ENCODE assay signal across 4 cellular contexts in the genomic region with DNA sequence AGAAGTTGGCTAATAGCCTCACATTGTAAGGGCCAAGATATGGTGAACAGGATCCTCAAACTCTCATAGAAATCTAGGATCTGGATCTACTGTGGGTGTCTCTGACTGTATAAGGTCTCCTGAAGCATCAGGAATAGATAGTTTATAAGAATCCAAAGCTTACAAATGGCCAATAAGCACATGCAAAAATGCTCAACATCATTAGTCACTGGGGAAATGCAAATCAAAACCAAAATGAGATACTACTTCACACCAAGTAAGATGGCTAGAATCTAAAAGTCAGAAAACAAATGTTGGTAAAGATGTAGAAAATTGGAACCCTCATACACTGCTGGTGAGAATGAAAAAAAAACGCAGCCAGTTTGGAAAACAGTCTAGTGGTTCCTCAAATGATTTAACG.
TF ChIP-seq lines count a peak whose summit lies in the region.

No MANE protein-coding gene starts in this region.

TF ChIP-seq in SK-N-SH, 30 proteins besides CTCF, POLR2A, EP300 and RAD21:
- TF ChIP-seq, protein P1, sequence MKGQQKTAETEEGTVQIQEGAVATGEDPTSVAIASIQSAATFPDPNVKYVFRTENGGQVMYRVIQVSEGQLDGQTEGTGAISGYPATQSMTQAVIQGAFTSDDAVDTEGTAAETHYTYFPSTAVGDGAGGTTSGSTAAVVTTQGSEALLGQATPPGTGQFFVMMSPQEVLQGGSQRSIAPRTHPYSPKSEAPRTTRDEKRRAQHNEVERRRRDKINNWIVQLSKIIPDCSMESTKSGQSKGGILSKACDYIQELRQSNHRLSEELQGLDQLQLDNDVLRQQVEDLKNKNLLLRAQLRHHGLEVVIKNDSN (IDR thresholded peaks at IDR 0.05; ENCODE audit: borderline replicate concordance, low read depth), result no peak
- TF ChIP-seq RFX5 (IDR thresholded peaks at IDR 0.05; ENCODE audit: low read length), result peak; percentile 81

TF ChIP-seq in SK-N-SH treated with all-trans-retinoic acid at 6 μM for 48 hours, 23 proteins besides CTCF, POLR2A, EP300 and RAD21:
- TF ChIP-seq ISL1 (CRISPR knock-in tag; IDR thresholded peaks at IDR 0.05), result no peak
- TF ChIP-seq, protein P2, sequence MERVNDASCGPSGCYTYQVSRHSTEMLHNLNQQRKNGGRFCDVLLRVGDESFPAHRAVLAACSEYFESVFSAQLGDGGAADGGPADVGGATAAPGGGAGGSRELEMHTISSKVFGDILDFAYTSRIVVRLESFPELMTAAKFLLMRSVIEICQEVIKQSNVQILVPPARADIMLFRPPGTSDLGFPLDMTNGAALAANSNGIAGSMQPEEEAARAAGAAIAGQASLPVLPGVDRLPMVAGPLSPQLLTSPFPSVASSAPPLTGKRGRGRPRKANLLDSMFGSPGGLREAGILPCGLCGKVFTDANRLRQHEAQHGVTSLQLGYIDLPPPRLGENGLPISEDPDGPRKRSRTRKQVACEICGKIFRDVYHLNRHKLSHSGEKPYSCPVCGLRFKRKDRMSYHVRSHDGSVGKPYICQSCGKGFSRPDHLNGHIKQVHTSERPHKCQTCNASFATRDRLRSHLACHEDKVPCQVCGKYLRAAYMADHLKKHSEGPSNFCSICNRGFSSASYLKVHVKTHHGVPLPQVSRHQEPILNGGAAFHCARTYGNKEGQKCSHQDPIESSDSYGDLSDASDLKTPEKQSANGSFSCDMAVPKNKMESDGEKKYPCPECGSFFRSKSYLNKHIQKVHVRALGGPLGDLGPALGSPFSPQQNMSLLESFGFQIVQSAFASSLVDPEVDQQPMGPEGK (CRISPR knock-in tag; IDR thresholded peaks at IDR 0.05; ENCODE audit: borderline replicate concordance), result no peak
- TF ChIP-seq ZFP3 (CRISPR knock-in tag; IDR thresholded peaks at IDR 0.05), result no peak
- TF ChIP-seq, protein P3, sequence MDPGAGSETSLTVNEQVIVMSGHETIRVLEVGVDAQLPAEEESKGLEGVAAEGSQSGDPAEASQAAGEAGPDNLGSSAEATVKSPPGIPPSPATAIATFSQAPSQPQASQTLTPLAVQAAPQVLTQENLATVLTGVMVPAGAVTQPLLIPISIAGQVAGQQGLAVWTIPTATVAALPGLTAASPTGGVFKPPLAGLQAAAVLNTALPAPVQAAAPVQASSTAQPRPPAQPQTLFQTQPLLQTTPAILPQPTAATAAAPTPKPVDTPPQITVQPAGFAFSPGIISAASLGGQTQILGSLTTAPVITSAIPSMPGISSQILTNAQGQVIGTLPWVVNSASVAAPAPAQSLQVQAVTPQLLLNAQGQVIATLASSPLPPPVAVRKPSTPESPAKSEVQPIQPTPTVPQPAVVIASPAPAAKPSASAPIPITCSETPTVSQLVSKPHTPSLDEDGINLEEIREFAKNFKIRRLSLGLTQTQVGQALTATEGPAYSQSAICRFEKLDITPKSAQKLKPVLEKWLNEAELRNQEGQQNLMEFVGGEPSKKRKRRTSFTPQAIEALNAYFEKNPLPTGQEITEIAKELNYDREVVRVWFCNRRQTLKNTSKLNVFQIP (CRISPR knock-in tag; IDR thresholded peaks at IDR 0.05; ENCODE audit: borderline replicate concordance, low read depth), result no peak

TF ChIP-seq in GM12878, 131 proteins besides CTCF, POLR2A, EP300 and RAD21:
- TF ChIP-seq RFX5 (IDR thresholded peaks at IDR 0.05; ENCODE audit: low read depth, low read length), result peak; percentile 61; the same call in 1 of the 2 replicates
- no peak for TF ChIP-seq BRCA1 (IDR thresholded peaks at IDR 0.05; ENCODE audit: low read depth, low read length)

TF ChIP-seq in WTC11, 78 proteins besides CTCF, POLR2A, EP300 and RAD21:
- TF ChIP-seq NR2C2 (CRISPR knock-in tag; IDR thresholded peaks at IDR 0.05) (no peak), CREB1 (CRISPR knock-in tag; IDR thresholded peaks at IDR 0.05) (no peak), NR3C1 (CRISPR knock-in tag; conservative IDR thresholded peaks at IDR 0.05; ENCODE audit: low read depth) (no peak), SMAD3 (CRISPR knock-in tag; IDR thresholded peaks at IDR 0.05; ENCODE audit: borderline replicate concordance) (no peak), JAZF1 (CRISPR knock-in tag; IDR thresholded peaks at IDR 0.05) (no peak), MYBL2 (CRISPR knock-in tag; IDR thresholded peaks at IDR 0.05) (no peak), RORB (CRISPR knock-in tag; IDR thresholded peaks at IDR 0.05) (no peak), ETV6 (CRISPR knock-in tag; IDR thresholded peaks at IDR 0.05) (no peak), FOXJ3 (CRISPR knock-in tag; IDR thresholded peaks at IDR 0.05; ENCODE audit: borderline replicate concordance) (no peak)
- TF ChIP-seq, protein P4, sequence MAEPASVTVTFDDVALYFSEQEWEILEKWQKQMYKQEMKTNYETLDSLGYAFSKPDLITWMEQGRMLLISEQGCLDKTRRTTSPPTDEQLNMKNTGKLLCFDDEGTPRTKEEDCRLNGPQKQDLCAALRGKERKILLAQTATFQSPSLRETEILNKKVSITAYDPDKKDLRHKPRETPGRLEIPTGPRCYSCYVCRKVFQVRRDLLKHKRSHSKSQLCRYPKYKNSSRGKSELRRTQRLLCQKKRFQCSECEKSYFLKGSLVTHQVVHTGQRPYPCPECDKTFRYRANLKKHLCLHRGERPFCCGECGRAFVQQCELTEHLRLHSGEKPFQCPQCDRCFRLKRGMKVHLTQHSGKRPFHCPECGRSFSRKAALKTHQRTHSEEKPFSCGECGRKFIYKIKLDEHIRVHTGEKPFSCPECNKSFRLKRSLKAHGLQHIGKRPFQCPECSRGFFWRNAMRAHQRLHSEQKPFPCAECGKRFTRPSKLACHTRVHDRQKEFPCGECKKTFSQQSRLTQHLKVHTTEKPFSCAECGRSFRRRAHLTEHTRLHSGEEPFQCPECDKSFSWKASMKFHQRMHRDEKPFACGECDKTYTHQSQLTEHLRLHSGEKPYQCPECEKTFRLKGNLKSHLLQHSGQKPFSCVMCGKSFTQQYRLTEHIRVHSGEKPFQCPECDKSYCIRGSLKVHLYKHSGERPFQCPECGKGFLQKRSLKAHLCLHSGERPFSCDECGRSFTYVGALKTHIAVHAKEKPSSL (CRISPR knock-in tag; conservative IDR thresholded peaks at IDR 0.05), result no peak
- TF ChIP-seq, protein P5, sequence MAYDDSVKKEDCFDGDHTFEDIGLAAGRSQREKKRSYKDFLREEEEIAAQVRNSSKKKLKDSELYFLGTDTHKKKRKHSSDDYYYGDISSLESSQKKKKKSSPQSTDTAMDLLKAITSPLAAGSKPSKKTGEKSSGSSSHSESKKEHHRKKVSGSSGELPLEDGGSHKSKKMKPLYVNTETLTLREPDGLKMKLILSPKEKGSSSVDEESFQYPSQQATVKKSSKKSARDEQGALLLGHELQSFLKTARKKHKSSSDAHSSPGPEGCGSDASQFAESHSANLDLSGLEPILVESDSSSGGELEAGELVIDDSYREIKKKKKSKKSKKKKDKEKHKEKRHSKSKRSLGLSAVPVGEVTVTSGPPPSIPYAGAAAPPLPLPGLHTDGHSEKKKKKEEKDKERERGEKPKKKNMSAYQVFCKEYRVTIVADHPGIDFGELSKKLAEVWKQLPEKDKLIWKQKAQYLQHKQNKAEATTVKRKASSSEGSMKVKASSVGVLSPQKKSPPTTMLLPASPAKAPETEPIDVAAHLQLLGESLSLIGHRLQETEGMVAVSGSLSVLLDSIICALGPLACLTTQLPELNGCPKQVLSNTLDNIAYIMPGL (CRISPR knock-in tag; IDR thresholded peaks at IDR 0.05), result no peak
- TF ChIP-seq, protein P6, sequence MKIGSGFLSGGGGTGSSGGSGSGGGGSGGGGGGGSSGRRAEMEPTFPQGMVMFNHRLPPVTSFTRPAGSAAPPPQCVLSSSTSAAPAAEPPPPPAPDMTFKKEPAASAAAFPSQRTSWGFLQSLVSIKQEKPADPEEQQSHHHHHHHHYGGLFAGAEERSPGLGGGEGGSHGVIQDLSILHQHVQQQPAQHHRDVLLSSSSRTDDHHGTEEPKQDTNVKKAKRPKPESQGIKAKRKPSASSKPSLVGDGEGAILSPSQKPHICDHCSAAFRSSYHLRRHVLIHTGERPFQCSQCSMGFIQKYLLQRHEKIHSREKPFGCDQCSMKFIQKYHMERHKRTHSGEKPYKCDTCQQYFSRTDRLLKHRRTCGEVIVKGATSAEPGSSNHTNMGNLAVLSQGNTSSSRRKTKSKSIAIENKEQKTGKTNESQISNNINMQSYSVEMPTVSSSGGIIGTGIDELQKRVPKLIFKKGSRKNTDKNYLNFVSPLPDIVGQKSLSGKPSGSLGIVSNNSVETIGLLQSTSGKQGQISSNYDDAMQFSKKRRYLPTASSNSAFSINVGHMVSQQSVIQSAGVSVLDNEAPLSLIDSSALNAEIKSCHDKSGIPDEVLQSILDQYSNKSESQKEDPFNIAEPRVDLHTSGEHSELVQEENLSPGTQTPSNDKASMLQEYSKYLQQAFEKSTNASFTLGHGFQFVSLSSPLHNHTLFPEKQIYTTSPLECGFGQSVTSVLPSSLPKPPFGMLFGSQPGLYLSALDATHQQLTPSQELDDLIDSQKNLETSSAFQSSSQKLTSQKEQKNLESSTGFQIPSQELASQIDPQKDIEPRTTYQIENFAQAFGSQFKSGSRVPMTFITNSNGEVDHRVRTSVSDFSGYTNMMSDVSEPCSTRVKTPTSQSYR (CRISPR knock-in tag; IDR thresholded peaks at IDR 0.05), result no peak
- TF ChIP-seq, protein P7, sequence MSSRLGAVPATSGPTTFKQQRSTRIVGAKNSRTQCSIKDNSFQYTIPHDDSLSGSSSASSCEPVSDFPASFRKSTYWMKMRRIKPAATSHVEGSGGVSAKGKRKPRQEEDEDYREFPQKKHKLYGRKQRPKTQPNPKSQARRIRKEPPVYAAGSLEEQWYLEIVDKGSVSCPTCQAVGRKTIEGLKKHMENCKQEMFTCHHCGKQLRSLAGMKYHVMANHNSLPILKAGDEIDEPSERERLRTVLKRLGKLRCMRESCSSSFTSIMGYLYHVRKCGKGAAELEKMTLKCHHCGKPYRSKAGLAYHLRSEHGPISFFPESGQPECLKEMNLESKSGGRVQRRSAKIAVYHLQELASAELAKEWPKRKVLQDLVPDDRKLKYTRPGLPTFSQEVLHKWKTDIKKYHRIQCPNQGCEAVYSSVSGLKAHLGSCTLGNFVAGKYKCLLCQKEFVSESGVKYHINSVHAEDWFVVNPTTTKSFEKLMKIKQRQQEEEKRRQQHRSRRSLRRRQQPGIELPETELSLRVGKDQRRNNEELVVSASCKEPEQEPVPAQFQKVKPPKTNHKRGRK (CRISPR knock-in tag; IDR thresholded peaks at IDR 0.05; ENCODE audit: borderline replicate concordance), result no peak
TF ChIP-seq in WTC11: peak in this region for 0.
